In genomic region chr2:38505779-38506178, GRCh38 we compare ENCODE assay signal across 11 cellular contexts.
A peak's percentile ranks its signal among the peaks of the same experiment; 100 is the strongest.
DNase-seq lines count a peak whose midpoint lies in the region; ATAC-seq and TF ChIP-seq lines count a peak whose summit lies in the region.
"Had no signal": no experiment of that assay in that cellular context is flagged by ENCODE, and none has a peak within 500 bp of the region (broad histone marks: within the 10 kb centered on the region; RNA-seq: fewer than 3 reads in every experiment).

No MANE protein-coding gene starts in this region.

- H3K27ac Mint-ChIP-seq in mesothelial cell of epicardium: no peak overlapping the region

- no peaks in the 10 kb centered on the region for H3K9me3 ChIP-seq in thyroid gland

- intact Hi-C loops in left colon (cut with DNase I, micrococcal nuclease) (loop anchor here (5.0 kb wide), 2 partner anchors 183 to 188 kb away; no protein-coding TSS in a partner anchor), thyroid gland (cut with DNase I) (loop anchor here (10.0 kb wide), 1 partner anchor 191 kb away; no protein-coding TSS in a partner anchor)

- DNase-seq in cardiac fibroblast (ENCODE audit: low read depth in 2 of 2) (peak; percentile 74 to 86), left colon (peak; percentile 13 to 78), thyroid gland (peak; percentile 47 to 54), mesothelial cell of epicardium (ENCODE audit: low spot score in 2 of 2, unreplicated experiment in 2 of 2) (no peak), NCI-H526 (lab: John Stamatoyannopoulos, UW) (no peak)
- no peak for DNase-seq in stimulated activated CD8-positive, alpha-beta memory T cell treated with anti-CD3 and anti-CD28 coated beads, Interleukin-4, amount 100 ng/mL, for 48 hours
- DNase-seq: NCI-H1417 had no signal

- H3K4me1 Mint-ChIP-seq in mesothelial cell of epicardium: peaks cover 21% of the 10 kb centered on the region

- H3K27ac ChIP-seq in thyroid gland: peak overlapping the region in 1 of 3 donors; percentile 35
- H3K27ac ChIP-seq: cardiac muscle cell, SJSA1 had no signal

- WGBS in thyroid gland, 2 donors: 34 to 39% methylated on average over 3 of the region's 3 CpGs

- peaks cover 16 to 29% of the 10 kb centered on the region in 2 donors for H3K4me1 ChIP-seq in thyroid gland

- TF ChIP-seq POLR2A in thyroid gland (IDR thresholded peaks at IDR 0.05): no peak

- no peak for TF ChIP-seq CTCF in cardiac fibroblast (IDR thresholded peaks at IDR 0.05; ENCODE audit: low read depth, low read length)
- TF ChIP-seq CTCF in thyroid gland (IDR thresholded peaks at IDR 0.05): no peak
- TF ChIP-seq CTCF in mesothelial cell of epicardium (IDR thresholded peaks at IDR 0.05; ENCODE audit: unreplicated experiment): no peak

- H3K36me3 ChIP-seq in thyroid gland: no peaks in the 10 kb centered on the region
- H3K36me3 ChIP-seq: cardiac muscle cell, SJSA1 had no signal

- no peaks in the 10 kb centered on the region for H3K27me3 Mint-ChIP-seq in mesothelial cell of epicardium (ENCODE audit: low read depth)

- peaks cover 5% of the 10 kb centered on the region for H3K9me3 Mint-ChIP-seq in mesothelial cell of epicardium

- H3K4me3 Mint-ChIP-seq in mesothelial cell of epicardium: no peak overlapping the region

- ATAC-seq in HG02870 (IDR thresholded peaks at IDR 0.05; ENCODE audit: unreplicated experiment) (peak; percentile 49), left colon (peak; percentile 22), GM19351 (IDR thresholded peaks at IDR 0.05; ENCODE audit: unreplicated experiment) (no peak)

- H3K27me3 ChIP-seq in thyroid gland: no peaks in the 10 kb centered on the region
- H3K27me3 ChIP-seq: cardiac muscle cell, SJSA1 had no signal

- no peak overlapping the region for H3K4me3 ChIP-seq in cardiac fibroblast (replicated peaks in 1 of 2; ENCODE audit: low read depth in 2 of 2, low read length in 2 of 2)
- H3K4me3 ChIP-seq in thyroid gland (replicated peaks in 1 of 3): no peak overlapping the region
- H3K4me3 ChIP-seq: cardiac muscle cell, SJSA1 had no signal

- peaks cover 9% of the 10 kb centered on the region for H3K36me3 Mint-ChIP-seq in mesothelial cell of epicardium

Comparison
In these comparisons a context has a peak if more than half of its experiments do, and no peak if none do; other contexts are left out.
1. DNase-seq: peak in cardiac fibroblast (2 of 2), left colon (2 of 2) and thyroid gland (2 of 2); none in mesothelial cell of epicardium (0 of 2), NCI-H526 (0 of 2) and stimulated activated CD8-positive, alpha-beta memory T cell treated with anti-CD3 and anti-CD28 coated beads, Interleukin-4, amount 100 ng/mL, for 48 hours (single experiment).